14 cellular contexts compared by ENCODE assay signal in genomic region chr10:75042292-75042974, GRCh38.
A peak's percentile ranks its signal among the peaks of the same experiment; 100 is the strongest.
DNase-seq lines count a peak whose midpoint lies in the region; ATAC-seq and TF ChIP-seq lines count a peak whose summit lies in the region.
"Had no signal": no experiment of that assay in that cellular context is flagged by ENCODE, and none has a peak within 500 bp of the region (broad histone marks: within the 10 kb centered on the region; RNA-seq: fewer than 3 reads in every experiment).

No MANE protein-coding gene starts in this region.

- TF ChIP-seq CTCF in AG09309 (IDR thresholded peaks at IDR 0.05; ENCODE audit: control insufficient read depth, insufficient read depth, low read depth, low read length, missing control alignments) (no peak), GM23338 (conservative IDR thresholded peaks at IDR 0.05; ENCODE audit: low read depth in 2 of 2) (no peak), MM.1S (IDR thresholded peaks at IDR 0.05; ENCODE audit: low read length) (no peak)

- H3K4me1 ChIP-seq in GM23338 (ENCODE audit: insufficient read depth) (peaks cover 3% of the 10 kb centered on the region; the same call in 1 of the 2 replicates), MM.1S (ENCODE audit: low read length) (no peaks in the 10 kb centered on the region)

- DNase-seq in AG09309 (ENCODE audit: low read depth) (peak; percentile 82), GM23338 (ENCODE audit: low spot score) (no peak), amniotic stem cell (lab: John Stamatoyannopoulos, UW) (peak; percentile 32), left lobe of liver (ENCODE audit: low spot score) (peak; percentile 30), NCI-H524 (lab: John Stamatoyannopoulos, UW) (no peak), MM.1S (no peak), NOMO-1 treated with DMSO at 0.1 percent for 48 hours (lab: John Stamatoyannopoulos, UW; ENCODE audit: unreplicated experiment) (no peak)
- DNase-seq: H9; NCI-H1436 treated with DMSO at 0.1 percent for 48 hours; Right ventricle myocardium superior; stimulated activated CD4-positive, alpha-beta T cell treated with anti-CD3 and anti-CD28 coated beads, Interleukin-2, amount 100 ng/mL, for 48 hours had no signal

- no peaks in the 10 kb centered on the region; the same call in 2 of the 3 replicates for H3K9me3 Mint-ChIP-seq in GM23338
- H3K9me3 Mint-ChIP-seq: dendritic cell treated with granulocyte-macrophage colony-stimulating factor and Interleukin-4, amounts not matched to agents 40 ng/mL and 50 ng/mL, for 4 days; H9 had no signal

- H3K36me3 ChIP-seq in GM23338 (ENCODE audit: insufficient read depth): no peaks in the 10 kb centered on the region
- no peaks in the 10 kb centered on the region for H3K36me3 ChIP-seq in MM.1S (replicated peaks; ENCODE audit: insufficient read depth, low read length)
- H3K36me3 ChIP-seq: tibial nerve had no signal

- H3K4me2 ChIP-seq in GM23338 (no peak overlapping the region), MM.1S (ENCODE audit: low read depth, low read length) (no peak overlapping the region)

- H3K9ac ChIP-seq in MM.1S (ENCODE audit: low read length): no peak overlapping the region

- no peaks in the 10 kb centered on the region for H3K9me3 ChIP-seq in MM.1S (replicated peaks; ENCODE audit: insufficient read depth, low read length)
- H3K9me3 ChIP-seq: tibial nerve had no signal

- H3F3A ChIP-seq in GM23338 (replicated peaks; ENCODE audit: low read depth) (0 out of 2 replicates have a peak, but pooled peaks cover 8% of the 10 kb centered on the region), MM.1S (ENCODE audit: insufficient read depth, low read length) (no peaks in the 10 kb centered on the region)

- H2AFZ ChIP-seq in GM23338 (peak overlapping the region; percentile 72; the same call in 1 of the 2 replicates), MM.1S (ENCODE audit: low read length) (no peak overlapping the region)

- H3K27me3 ChIP-seq in GM23338 (ENCODE audit: insufficient read depth) (peaks cover 12% of the 10 kb centered on the region), MM.1S (replicated peaks; ENCODE audit: insufficient read depth, low read length) (no peaks in the 10 kb centered on the region)

- peaks cover 13% of the 10 kb centered on the region for H3K27me3 Mint-ChIP-seq in GM23338 (ENCODE audit: insufficient read depth, low read depth, poor library complexity)

- no peaks in the 10 kb centered on the region for H3K36me3 Mint-ChIP-seq in GM23338 (ENCODE audit: low read depth)

- no peaks in the 10 kb centered on the region for H4K20me1 ChIP-seq in GM23338 (replicated peaks; ENCODE audit: insufficient read depth)
- H4K20me1 ChIP-seq in MM.1S (ENCODE audit: insufficient read depth, low read length): no peaks in the 10 kb centered on the region

- H3K4me3 ChIP-seq in AG09309 (ENCODE audit: control insufficient read depth, low read depth, low read length): no peak overlapping the region
- H3K4me3 ChIP-seq in GM23338: no peak overlapping the region
- no peak overlapping the region for H3K4me3 ChIP-seq in MM.1S (ENCODE audit: low read length)
- H3K4me3 ChIP-seq: tibial nerve had no signal

- H3K27ac ChIP-seq in GM23338 (ENCODE audit: low read depth) (no peak overlapping the region), MM.1S (ENCODE audit: low read length) (no peak overlapping the region)
- H3K27ac ChIP-seq: tibial nerve had no signal

- H3K9me2 ChIP-seq in GM23338 (ENCODE audit: insufficient read depth) (0 out of 2 replicates have a peak, but pooled peaks cover 4% of the 10 kb centered on the region), MM.1S (replicated peaks; ENCODE audit: insufficient read depth, low read length) (no peaks in the 10 kb centered on the region)

- H3K4me1 Mint-ChIP-seq in GM23338: peaks cover 3% of the 10 kb centered on the region; the same call in 1 of the 3 replicates
- H3K4me1 Mint-ChIP-seq: H9 had no signal

- H3K79me2 ChIP-seq in GM23338 (replicated peaks; ENCODE audit: insufficient read depth) (no peaks in the 10 kb centered on the region), MM.1S (ENCODE audit: low read length) (no peaks in the 10 kb centered on the region)

- H3K4me3 Mint-ChIP-seq in GM23338: no peak overlapping the region
- H3K4me3 Mint-ChIP-seq: dendritic cell treated with granulocyte-macrophage colony-stimulating factor and Interleukin-4, amounts not matched to agents 40 ng/mL and 50 ng/mL, for 4 days; H9 had no signal

- H3K27ac Mint-ChIP-seq in GM23338: no peak overlapping the region
- H3K27ac Mint-ChIP-seq: dendritic cell treated with granulocyte-macrophage colony-stimulating factor and Interleukin-4, amounts not matched to agents 40 ng/mL and 50 ng/mL, for 4 days; H9 had no signal

- no peak for ATAC-seq in GM23338
- ATAC-seq in left lobe of liver: no peak
- no peak for ATAC-seq in GM21447 (IDR thresholded peaks at IDR 0.05; ENCODE audit: unreplicated experiment)

TF ChIP-seq in GM23338, 12 proteins besides CTCF, POLR2A, EP300 and RAD21 (continues in another document):
- TF ChIP-seq ZNF462 (CRISPR knock-in tag; IDR thresholded peaks at IDR 0.05) (no peak), NANOG (IDR thresholded peaks at IDR 0.05; ENCODE audit: borderline replicate concordance) (no peak), JUNB (IDR thresholded peaks at IDR 0.05; ENCODE audit: unreplicated experiment) (no peak), EZH2phosphoT487 (IDR thresholded peaks at IDR 0.05; ENCODE audit: unreplicated experiment) (no peak), CREB1 (CRISPR knock-in tag; IDR thresholded peaks at IDR 0.05; ENCODE audit: low read depth) (no peak), EZH2 (IDR thresholded peaks at IDR 0.05; ENCODE audit: low read depth, unreplicated experiment) (no peak)

Comparison
In these comparisons a context has a peak if more than half of its experiments do, and no peak if none do; other contexts are left out.
1. DNase-seq: peak in AG09309 (single experiment), amniotic stem cell (single experiment) and left lobe of liver (single experiment); none in GM23338 (single experiment), NCI-H524 (0 of 2), MM.1S (single experiment) and NOMO-1 treated with DMSO at 0.1 percent for 48 hours (single experiment).